ENCODE assay signal across 19 cellular contexts in the genomic region with DNA sequence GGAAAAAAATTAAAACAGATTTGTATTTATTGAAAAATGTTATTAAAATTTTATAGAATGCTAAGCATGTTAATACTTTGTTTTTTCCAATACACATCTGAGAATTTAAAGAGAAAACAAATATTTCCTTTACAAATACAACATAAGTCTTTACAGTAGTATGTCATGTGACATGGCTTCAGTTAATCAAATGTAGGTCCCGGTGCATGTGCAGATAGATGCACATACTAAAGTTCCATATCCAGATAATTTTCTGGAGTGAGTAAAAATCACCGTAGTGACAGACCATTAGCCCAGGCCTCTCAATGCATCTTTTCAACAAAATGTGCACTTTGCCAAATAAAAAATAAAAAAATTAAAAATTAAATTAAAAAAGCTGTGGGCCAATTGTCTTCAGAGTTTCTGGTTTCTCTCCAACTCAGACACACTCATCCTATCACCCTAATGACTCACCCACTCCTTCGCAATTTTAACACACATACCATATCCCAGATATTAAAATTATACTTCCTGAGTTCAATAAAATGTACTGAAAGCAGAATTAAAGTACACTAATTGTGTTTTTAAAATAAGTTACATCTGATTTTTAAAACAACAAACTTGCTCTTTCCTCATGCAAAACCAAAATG.
DNase-seq lines count a peak whose midpoint lies in the region; ATAC-seq and TF ChIP-seq lines count a peak whose summit lies in the region.
"Had no signal": no experiment of that assay in that cellular context is flagged by ENCODE, and none has a peak within 500 bp of the region (broad histone marks: within the 10 kb centered on the region; RNA-seq: fewer than 3 reads in every experiment).

No MANE protein-coding gene starts in this region.

- H3K79me1 ChIP-seq in mesenchymal stem cell (replicated peaks; ENCODE audit: low read length, poor library complexity, severe bottlenecking), result no peaks in the 10 kb centered on the region

- H3K9me3 Mint-ChIP-seq in activated CD8-positive, alpha-beta memory T cell treated with anti-CD3 and anti-CD28 coated beads, Interleukin-2, amount 10 ng/mL, durations not matched to agents 7 days and 5 days (ENCODE audit: low read depth), result peaks cover 2% of the 10 kb centered on the region

- no peak overlapping the region for H2BK120ac ChIP-seq in mesenchymal stem cell (ENCODE audit: low read depth, low read length)

- no peak overlapping the region for H3K4me2 ChIP-seq in mesenchymal stem cell (ENCODE audit: low read length, poor library complexity, severe bottlenecking)
- H3K4me2 ChIP-seq: KMS-11 had no signal

- H3K4me1 ChIP-seq in Panc1 (ENCODE audit: control insufficient read depth, insufficient read depth, low read length), result peaks cover 4% of the 10 kb centered on the region; the same call in 1 of the 2 replicates
- no peaks in the 10 kb centered on the region for H3K4me1 ChIP-seq in mesenchymal stem cell (ENCODE audit: control insufficient read depth, insufficient read depth, low read depth, low read length)
- H3K4me1 ChIP-seq: left lung, vagina had no signal

- H2AFZ ChIP-seq in mesenchymal stem cell (ENCODE audit: low read depth, low read length), result no peak overlapping the region

- H3K36me3 Mint-ChIP-seq in activated CD8-positive, alpha-beta memory T cell treated with anti-CD3 and anti-CD28 coated beads, Interleukin-2, amount 10 ng/mL, durations not matched to agents 7 days and 5 days, result no peaks in the 10 kb centered on the region

- H3K27me3 ChIP-seq in Panc1 (ENCODE audit: control insufficient read depth, insufficient read depth, low read length) (no peaks in the 10 kb centered on the region), mesenchymal stem cell (ENCODE audit: control insufficient read depth in 1 of 2, insufficient read depth in 1 of 2, low read length in 2 of 2) (no peaks in the 10 kb centered on the region)
- H3K27me3 ChIP-seq: left lung, spleen, vagina had no signal

- no peak overlapping the region for H3K18ac ChIP-seq in mesenchymal stem cell (ENCODE audit: low read depth in 1 of 2, low read length in 2 of 2)

- H2BK12ac ChIP-seq in mesenchymal stem cell (ENCODE audit: low read length in 2 of 2), result no peak overlapping the region

- DNase-seq in EH (ENCODE audit: low read depth), result peak; percentile 61
- no peak for DNase-seq in Panc1 (ENCODE audit: low read depth, low spot score)
- peak; percentile 61 for DNase-seq in choroid plexus epithelial cell (ENCODE audit: low read depth)
- DNase-seq in mesenchymal stem cell, result no peak
- DNase-seq in NCI-H2029 treated with DMSO at 0.1 percent for 48 hours (lab: John Stamatoyannopoulos, UW), result no peak
- no peak for DNase-seq in iPS-NIHi7 (ENCODE audit: extremely low spot score)
- no peak for DNase-seq in activated CD8-positive, alpha-beta memory T cell treated with anti-CD3 and anti-CD28 coated beads, Interleukin-2, amount 10 ng/mL, durations not matched to agents 7 days and 5 days
- DNase-seq: activated CD4-positive, alpha-beta T cell treated with anti-CD3 and anti-CD28 coated beads for 4 hours; activated effector memory CD4-positive, alpha-beta T cell treated with Interleukin-2 at 50 U/mL for 16 hours; amniotic stem cell; left lung; NCI-H1092 treated with DMSO at 0.1 percent for 48 hours; NCI-H2081 treated with DMSO at 0.1 percent for 48 hours; spleen; substantia nigra had no signal

- H2BK5ac ChIP-seq in mesenchymal stem cell (ENCODE audit: low read depth, low read length, poor library complexity, severe bottlenecking), result no peak overlapping the region

- H3K27ac ChIP-seq in Panc1 (ENCODE audit: low read length) (peak overlapping the region; percentile 37; the same call in 1 of the 2 replicates), mesenchymal stem cell (ENCODE audit: low read length, poor library complexity, severe bottlenecking) (no peak overlapping the region)
- H3K27ac ChIP-seq: KMS-11, spleen, vagina had no signal

- ATAC-seq in Panc1 (no peak), HG03378 (IDR thresholded peaks at IDR 0.05; ENCODE audit: unreplicated experiment) (no peak)
- no peak for ATAC-seq in activated CD8-positive, alpha-beta memory T cell treated with anti-CD3 and anti-CD28 coated beads, Interleukin-2, amount 10 ng/mL, durations not matched to agents 7 days and 5 days
- ATAC-seq: left lung, Right ventricle myocardium inferior had no signal

- H3K9me3 ChIP-seq in Panc1 (ENCODE audit: control insufficient read depth, insufficient read depth, low read depth, low read length) (peaks cover 20% of the 10 kb centered on the region; the same call in 1 of the 2 replicates), mesenchymal stem cell (ENCODE audit: control insufficient read depth, low read length) (no peaks in the 10 kb centered on the region)
- H3K9me3 ChIP-seq: left lung, spleen, vagina had no signal

- CTCF ChIA-PET in Panc1 (lab: Charles Lee), result no interaction called here
- CTCF ChIA-PET in activated CD8-positive, alpha-beta memory T cell treated with anti-CD3 and anti-CD28 coated beads, Interleukin-2, amount 10 ng/mL, durations not matched to agents 7 days and 5 days (lab: Charles Lee), result no interaction called here

- TF ChIP-seq CTCF in Panc1 (IDR thresholded peaks at IDR 0.05), result no peak
- TF ChIP-seq CTCF in choroid plexus epithelial cell (conservative IDR thresholded peaks at IDR 0.05; ENCODE audit: low read depth, low read length), result no peak

- in situ Hi-C loops in Panc1 (cut with HindIII; ENCODE audit: low pct_unique_long_range_greater_than_20kb, low sequenced_read_pairs), result no loop called here

- POLR2A ChIA-PET in Panc1 (lab: Charles Lee), result no interaction called here

- WGBS in mesenchymal stem cell, result 100% methylated on average over 1 of the region's 3 CpGs

- H2AK5ac ChIP-seq in mesenchymal stem cell (ENCODE audit: low read length, severe bottlenecking), result no peak overlapping the region

- no peaks in the 10 kb centered on the region for H3K4me1 Mint-ChIP-seq in activated CD8-positive, alpha-beta memory T cell treated with anti-CD3 and anti-CD28 coated beads, Interleukin-2, amount 10 ng/mL, durations not matched to agents 7 days and 5 days

- no peak overlapping the region for H4K91ac ChIP-seq in mesenchymal stem cell (ENCODE audit: low read length)

- H3K9ac ChIP-seq in mesenchymal stem cell (ENCODE audit: low read length), result peak overlapping the region; percentile 13
- H3K9ac ChIP-seq: KMS-11 had no signal

- no peak overlapping the region for H3K4me3 Mint-ChIP-seq in activated CD8-positive, alpha-beta memory T cell treated with anti-CD3 and anti-CD28 coated beads, Interleukin-2, amount 10 ng/mL, durations not matched to agents 7 days and 5 days

- no peak overlapping the region for H3K14ac ChIP-seq in mesenchymal stem cell (ENCODE audit: low read length in 2 of 2)

- no peak overlapping the region for H4K8ac ChIP-seq in mesenchymal stem cell (ENCODE audit: low read length)

- no peak overlapping the region for H3K23ac ChIP-seq in mesenchymal stem cell (ENCODE audit: low read length in 2 of 2)

- H3K4ac ChIP-seq in mesenchymal stem cell (ENCODE audit: low read depth in 1 of 2, low read length in 2 of 2), result no peak overlapping the region

- H3K4me3 ChIP-seq in Panc1 (ENCODE audit: low read depth in 2 of 2, low read length in 2 of 2) (no peak overlapping the region), choroid plexus epithelial cell (ENCODE audit: low read depth, low read length) (no peak overlapping the region), mesenchymal stem cell (ENCODE audit: insufficient read depth in 1 of 2, low read depth in 1 of 2, low read length in 2 of 2) (no peak overlapping the region)
- H3K4me3 ChIP-seq: left lung, spleen, vagina had no signal

- no TSS peak for BruUV-seq in Panc1 (replicated peaks; lab: Mats Ljungman, UMichigan)

- no peaks in the 10 kb centered on the region; the same call in 1 of the 2 replicates for H3K36me3 ChIP-seq in Panc1 (ENCODE audit: control insufficient read depth, insufficient read depth, low read length)
- H3K36me3 ChIP-seq in mesenchymal stem cell (ENCODE audit: control insufficient read depth in 1 of 2, insufficient read depth in 2 of 2, low read depth in 1 of 2, low read length in 2 of 2), result no peaks in the 10 kb centered on the region
- H3K36me3 ChIP-seq: left lung, spleen, vagina had no signal

- H3K27me3 Mint-ChIP-seq in activated CD8-positive, alpha-beta memory T cell treated with anti-CD3 and anti-CD28 coated beads, Interleukin-2, amount 10 ng/mL, durations not matched to agents 7 days and 5 days, result no peaks in the 10 kb centered on the region

- H2BK15ac ChIP-seq in mesenchymal stem cell (ENCODE audit: low read depth, poor library complexity, severe bottlenecking), result no peak overlapping the region

- no peak overlapping the region for H3K27ac Mint-ChIP-seq in activated CD8-positive, alpha-beta memory T cell treated with anti-CD3 and anti-CD28 coated beads, Interleukin-2, amount 10 ng/mL, durations not matched to agents 7 days and 5 days

- intact Hi-C loops in Panc1 (cut with micrococcal nuclease; ENCODE audit: unreplicated experiment), result loop anchor here (10.0 kb wide), 2 partner anchors 138 to 518 kb away; no protein-coding TSS in a partner anchor

Comparison
In these comparisons a context has a peak if more than half of its experiments do, and no peak if none do; other contexts are left out.
1. DNase-seq: peak in EH (single experiment) and choroid plexus epithelial cell (single experiment); none in Panc1 (single experiment), mesenchymal stem cell (single experiment), NCI-H2029 treated with DMSO at 0.1 percent for 48 hours (single experiment), iPS-NIHi7 (single experiment) and activated CD8-positive, alpha-beta memory T cell treated with anti-CD3 and anti-CD28 coated beads, Interleukin-2, amount 10 ng/mL, durations not matched to agents 7 days and 5 days (single experiment).